ENCODE assay signal across 1 cellular context in the genomic region with DNA sequence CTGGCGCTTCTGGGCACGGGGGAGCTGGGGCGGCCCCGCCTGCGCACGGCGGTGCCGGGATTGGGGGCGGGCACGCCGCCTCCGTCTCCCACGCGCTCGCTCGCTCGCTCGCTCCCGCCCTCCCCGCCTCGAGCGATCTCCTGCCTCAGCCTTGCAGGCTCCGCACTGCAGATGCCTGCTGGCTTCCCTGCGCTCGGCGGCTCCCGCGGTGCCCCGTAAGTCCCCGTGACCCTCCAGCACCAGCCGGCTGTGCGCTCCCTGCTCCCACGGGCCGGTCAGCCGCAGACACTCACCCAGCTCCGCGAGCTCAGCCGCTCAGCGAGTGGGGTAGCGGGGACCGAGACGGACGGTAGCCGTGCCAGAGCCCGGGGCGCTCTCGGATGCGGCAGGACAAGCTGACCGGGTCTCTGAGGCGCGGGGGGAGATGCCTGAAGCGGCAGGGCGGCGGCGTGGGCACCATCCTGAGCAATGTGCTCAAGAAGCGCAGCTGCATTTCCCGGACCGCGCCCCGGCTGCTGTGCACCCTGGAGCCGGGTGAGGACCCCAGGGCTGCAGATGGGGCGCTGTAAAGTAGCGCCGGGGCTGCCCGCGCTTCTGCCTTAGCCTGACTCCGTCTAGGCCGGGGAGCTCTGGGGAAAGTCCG.
TF ChIP-seq lines count a peak whose summit lies in the region.

A gene with protein sequence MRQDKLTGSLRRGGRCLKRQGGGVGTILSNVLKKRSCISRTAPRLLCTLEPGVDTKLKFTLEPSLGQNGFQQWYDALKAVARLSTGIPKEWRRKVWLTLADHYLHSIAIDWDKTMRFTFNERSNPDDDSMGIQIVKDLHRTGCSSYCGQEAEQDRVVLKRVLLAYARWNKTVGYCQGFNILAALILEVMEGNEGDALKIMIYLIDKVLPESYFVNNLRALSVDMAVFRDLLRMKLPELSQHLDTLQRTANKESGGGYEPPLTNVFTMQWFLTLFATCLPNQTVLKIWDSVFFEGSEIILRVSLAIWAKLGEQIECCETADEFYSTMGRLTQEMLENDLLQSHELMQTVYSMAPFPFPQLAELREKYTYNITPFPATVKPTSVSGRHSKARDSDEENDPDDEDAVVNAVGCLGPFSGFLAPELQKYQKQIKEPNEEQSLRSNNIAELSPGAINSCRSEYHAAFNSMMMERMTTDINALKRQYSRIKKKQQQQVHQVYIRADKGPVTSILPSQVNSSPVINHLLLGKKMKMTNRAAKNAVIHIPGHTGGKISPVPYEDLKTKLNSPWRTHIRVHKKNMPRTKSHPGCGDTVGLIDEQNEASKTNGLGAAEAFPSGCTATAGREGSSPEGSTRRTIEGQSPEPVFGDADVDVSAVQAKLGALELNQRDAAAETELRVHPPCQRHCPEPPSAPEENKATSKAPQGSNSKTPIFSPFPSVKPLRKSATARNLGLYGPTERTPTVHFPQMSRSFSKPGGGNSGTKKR (plus strand): TSS at position 148 of the 643 bp plus-strand sequence. CDS start 233 bp downstream, at position 381.

TF ChIP-seq in GM12878, 131 proteins besides CTCF, POLR2A, EP300 and RAD21 (continues in another document):
- no peak; the same call in 1 of the 2 replicates for TF ChIP-seq CBFB (IDR thresholded peaks at IDR 0.05; ENCODE audit: low read depth)
- TF ChIP-seq, protein P1, sequence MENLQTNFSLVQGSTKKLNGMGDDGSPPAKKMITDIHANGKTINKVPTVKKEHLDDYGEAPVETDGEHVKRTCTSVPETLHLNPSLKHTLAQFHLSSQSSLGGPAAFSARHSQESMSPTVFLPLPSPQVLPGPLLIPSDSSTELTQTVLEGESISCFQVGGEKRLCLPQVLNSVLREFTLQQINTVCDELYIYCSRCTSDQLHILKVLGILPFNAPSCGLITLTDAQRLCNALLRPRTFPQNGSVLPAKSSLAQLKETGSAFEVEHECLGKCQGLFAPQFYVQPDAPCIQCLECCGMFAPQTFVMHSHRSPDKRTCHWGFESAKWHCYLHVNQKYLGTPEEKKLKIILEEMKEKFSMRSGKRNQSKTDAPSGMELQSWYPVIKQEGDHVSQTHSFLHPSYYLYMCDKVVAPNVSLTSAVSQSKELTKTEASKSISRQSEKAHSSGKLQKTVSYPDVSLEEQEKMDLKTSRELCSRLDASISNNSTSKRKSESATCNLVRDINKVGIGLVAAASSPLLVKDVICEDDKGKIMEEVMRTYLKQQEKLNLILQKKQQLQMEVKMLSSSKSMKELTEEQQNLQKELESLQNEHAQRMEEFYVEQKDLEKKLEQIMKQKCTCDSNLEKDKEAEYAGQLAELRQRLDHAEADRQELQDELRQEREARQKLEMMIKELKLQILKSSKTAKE (IDR thresholded peaks at IDR 0.05; ENCODE audit: low read depth, poor library complexity, severe bottlenecking), result no peak
- no peak for TF ChIP-seq CBX3 (IDR thresholded peaks at IDR 0.05; ENCODE audit: borderline replicate concordance, low read depth)
- TF ChIP-seq NFIC (IDR thresholded peaks at IDR 0.05; ENCODE audit: low read depth, low read length), result no peak
- TF ChIP-seq RFX5 (IDR thresholded peaks at IDR 0.05; ENCODE audit: low read depth, low read length), result no peak
- peak; percentile 49 for TF ChIP-seq IKZF1 (conservative IDR thresholded peaks at IDR 0.05)
- no peak for TF ChIP-seq MTA3 (IDR thresholded peaks at IDR 0.05; ENCODE audit: borderline replicate concordance, low read length)
- TF ChIP-seq, protein P2, sequence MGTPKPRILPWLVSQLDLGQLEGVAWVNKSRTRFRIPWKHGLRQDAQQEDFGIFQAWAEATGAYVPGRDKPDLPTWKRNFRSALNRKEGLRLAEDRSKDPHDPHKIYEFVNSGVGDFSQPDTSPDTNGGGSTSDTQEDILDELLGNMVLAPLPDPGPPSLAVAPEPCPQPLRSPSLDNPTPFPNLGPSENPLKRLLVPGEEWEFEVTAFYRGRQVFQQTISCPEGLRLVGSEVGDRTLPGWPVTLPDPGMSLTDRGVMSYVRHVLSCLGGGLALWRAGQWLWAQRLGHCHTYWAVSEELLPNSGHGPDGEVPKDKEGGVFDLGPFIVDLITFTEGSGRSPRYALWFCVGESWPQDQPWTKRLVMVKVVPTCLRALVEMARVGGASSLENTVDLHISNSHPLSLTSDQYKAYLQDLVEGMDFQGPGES (IDR thresholded peaks at IDR 0.05), result no peak
- no peak for TF ChIP-seq WRNIP1 (IDR thresholded peaks at IDR 0.05; ENCODE audit: borderline replicate concordance, low read depth, low read length)
- no peak for TF ChIP-seq SMAD5 (IDR thresholded peaks at IDR 0.05; ENCODE audit: low read depth)
- no peak for TF ChIP-seq NR2F1 (conservative IDR thresholded peaks at IDR 0.05)
- TF ChIP-seq PRDM15 (CRISPR knock-in tag; IDR thresholded peaks at IDR 0.05), result no peak
- no peak for TF ChIP-seq TBL1XR1 (IDR thresholded peaks at IDR 0.05; ENCODE audit: low read depth, low read length)
- TF ChIP-seq ESRRA (IDR thresholded peaks at IDR 0.05; ENCODE audit: low read length), result no peak
- no peak for TF ChIP-seq POLR2AphosphoS2 (IDR thresholded peaks at IDR 0.05; ENCODE audit: low read depth, low read length)
- 0 out of 2 replicates have a peak, but pooled peaks have one; percentile 11 for TF ChIP-seq TCF3 (IDR thresholded peaks at IDR 0.05; ENCODE audit: borderline replicate concordance, insufficient read depth, low read depth, low read length)
- no peak for TF ChIP-seq RAD51 (IDR thresholded peaks at IDR 0.05)
- TF ChIP-seq, protein P3, sequence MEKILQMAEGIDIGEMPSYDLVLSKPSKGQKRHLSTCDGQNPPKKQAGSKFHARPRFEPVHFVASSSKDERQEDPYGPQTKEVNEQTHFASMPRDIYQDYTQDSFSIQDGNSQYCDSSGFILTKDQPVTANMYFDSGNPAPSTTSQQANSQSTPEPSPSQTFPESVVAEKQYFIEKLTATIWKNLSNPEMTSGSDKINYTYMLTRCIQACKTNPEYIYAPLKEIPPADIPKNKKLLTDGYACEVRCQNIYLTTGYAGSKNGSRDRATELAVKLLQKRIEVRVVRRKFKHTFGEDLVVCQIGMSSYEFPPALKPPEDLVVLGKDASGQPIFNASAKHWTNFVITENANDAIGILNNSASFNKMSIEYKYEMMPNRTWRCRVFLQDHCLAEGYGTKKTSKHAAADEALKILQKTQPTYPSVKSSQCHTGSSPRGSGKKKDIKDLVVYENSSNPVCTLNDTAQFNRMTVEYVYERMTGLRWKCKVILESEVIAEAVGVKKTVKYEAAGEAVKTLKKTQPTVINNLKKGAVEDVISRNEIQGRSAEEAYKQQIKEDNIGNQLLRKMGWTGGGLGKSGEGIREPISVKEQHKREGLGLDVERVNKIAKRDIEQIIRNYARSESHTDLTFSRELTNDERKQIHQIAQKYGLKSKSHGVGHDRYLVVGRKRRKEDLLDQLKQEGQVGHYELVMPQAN (conservative IDR thresholded peaks at IDR 0.05), result no peak
- no peak for TF ChIP-seq ZNF384 (IDR thresholded peaks at IDR 0.05; ENCODE audit: borderline replicate concordance, low read depth, low read length)
- no peak for TF ChIP-seq ZNF592 (IDR thresholded peaks at IDR 0.05)
- TF ChIP-seq ZSCAN29 (IDR thresholded peaks at IDR 0.05), result no peak
- no peak for TF ChIP-seq RB1 (IDR thresholded peaks at IDR 0.05; ENCODE audit: borderline replicate concordance)
- TF ChIP-seq BACH1 (IDR thresholded peaks at IDR 0.05; ENCODE audit: borderline replicate concordance), result 0 out of 2 replicates have a peak, but pooled peaks have one; percentile 32
- TF ChIP-seq HDGF (IDR thresholded peaks at IDR 0.05), result no peak
- no peak for TF ChIP-seq SMAD1 (IDR thresholded peaks at IDR 0.05; ENCODE audit: low read depth, partially characterized antibody)
- TF ChIP-seq CHD1 (IDR thresholded peaks at IDR 0.05; ENCODE audit: low read depth, low read length), result no peak
- TF ChIP-seq BCL11A (IDR thresholded peaks at IDR 0.05; ENCODE audit: low read depth, low read length), result no peak
- TF ChIP-seq E2F8 (IDR thresholded peaks at IDR 0.05; ENCODE audit: low read depth, partially characterized antibody), result no peak
- no peak for TF ChIP-seq CREB1 (IDR thresholded peaks at IDR 0.05; ENCODE audit: low read depth)
- no peak for TF ChIP-seq BMI1 (IDR thresholded peaks at IDR 0.05; ENCODE audit: borderline replicate concordance)
- no peak for TF ChIP-seq CHD4 (IDR thresholded peaks at IDR 0.05)
- no peak for TF ChIP-seq TARDBP (IDR thresholded peaks at IDR 0.05; ENCODE audit: borderline replicate concordance)
- TF ChIP-seq JUND (IDR thresholded peaks at IDR 0.05; ENCODE audit: low read depth, low read length), result no peak
- TF ChIP-seq PAX8 (IDR thresholded peaks at IDR 0.05), result no peak
- no peak for TF ChIP-seq FOXM1 (IDR thresholded peaks at IDR 0.05; ENCODE audit: low read depth, low read length)
- TF ChIP-seq PBX3 (IDR thresholded peaks at IDR 0.05; ENCODE audit: insufficient replicate concordance, low read depth, low read length), result no peak
- TF ChIP-seq SREBF2 (IDR thresholded peaks at IDR 0.05; ENCODE audit: low read length), result no peak
